ENCODE assay signal across 1 cellular context in the genomic region with DNA sequence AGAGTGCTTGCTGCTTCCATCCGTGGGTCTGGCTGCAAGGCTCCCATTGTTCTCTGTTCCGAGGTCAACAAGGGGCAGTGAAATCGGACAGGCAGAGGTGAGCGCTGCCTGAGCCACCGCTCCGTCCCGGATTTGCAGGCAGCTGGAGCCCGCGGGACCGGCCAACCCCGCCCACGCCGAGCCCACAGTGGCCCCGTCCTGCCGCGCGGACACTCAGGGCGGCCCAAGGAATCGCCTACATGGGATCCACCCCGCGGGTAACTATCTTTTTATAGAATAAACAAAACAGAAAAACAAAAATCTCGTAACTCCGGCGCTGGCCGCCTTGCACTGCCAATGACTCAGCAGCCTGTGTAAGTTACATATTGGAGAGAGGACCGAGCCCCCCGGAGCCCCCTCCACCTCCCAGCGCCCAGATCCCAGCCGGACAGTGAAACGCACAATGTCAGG.
TF ChIP-seq lines count a peak whose summit lies in the region.

No MANE protein-coding gene starts in this region.

TF ChIP-seq in HepG2, 621 proteins besides CTCF, POLR2A, EP300 and RAD21 (continued from another document and continues in another):
- TF ChIP-seq, protein P1, sequence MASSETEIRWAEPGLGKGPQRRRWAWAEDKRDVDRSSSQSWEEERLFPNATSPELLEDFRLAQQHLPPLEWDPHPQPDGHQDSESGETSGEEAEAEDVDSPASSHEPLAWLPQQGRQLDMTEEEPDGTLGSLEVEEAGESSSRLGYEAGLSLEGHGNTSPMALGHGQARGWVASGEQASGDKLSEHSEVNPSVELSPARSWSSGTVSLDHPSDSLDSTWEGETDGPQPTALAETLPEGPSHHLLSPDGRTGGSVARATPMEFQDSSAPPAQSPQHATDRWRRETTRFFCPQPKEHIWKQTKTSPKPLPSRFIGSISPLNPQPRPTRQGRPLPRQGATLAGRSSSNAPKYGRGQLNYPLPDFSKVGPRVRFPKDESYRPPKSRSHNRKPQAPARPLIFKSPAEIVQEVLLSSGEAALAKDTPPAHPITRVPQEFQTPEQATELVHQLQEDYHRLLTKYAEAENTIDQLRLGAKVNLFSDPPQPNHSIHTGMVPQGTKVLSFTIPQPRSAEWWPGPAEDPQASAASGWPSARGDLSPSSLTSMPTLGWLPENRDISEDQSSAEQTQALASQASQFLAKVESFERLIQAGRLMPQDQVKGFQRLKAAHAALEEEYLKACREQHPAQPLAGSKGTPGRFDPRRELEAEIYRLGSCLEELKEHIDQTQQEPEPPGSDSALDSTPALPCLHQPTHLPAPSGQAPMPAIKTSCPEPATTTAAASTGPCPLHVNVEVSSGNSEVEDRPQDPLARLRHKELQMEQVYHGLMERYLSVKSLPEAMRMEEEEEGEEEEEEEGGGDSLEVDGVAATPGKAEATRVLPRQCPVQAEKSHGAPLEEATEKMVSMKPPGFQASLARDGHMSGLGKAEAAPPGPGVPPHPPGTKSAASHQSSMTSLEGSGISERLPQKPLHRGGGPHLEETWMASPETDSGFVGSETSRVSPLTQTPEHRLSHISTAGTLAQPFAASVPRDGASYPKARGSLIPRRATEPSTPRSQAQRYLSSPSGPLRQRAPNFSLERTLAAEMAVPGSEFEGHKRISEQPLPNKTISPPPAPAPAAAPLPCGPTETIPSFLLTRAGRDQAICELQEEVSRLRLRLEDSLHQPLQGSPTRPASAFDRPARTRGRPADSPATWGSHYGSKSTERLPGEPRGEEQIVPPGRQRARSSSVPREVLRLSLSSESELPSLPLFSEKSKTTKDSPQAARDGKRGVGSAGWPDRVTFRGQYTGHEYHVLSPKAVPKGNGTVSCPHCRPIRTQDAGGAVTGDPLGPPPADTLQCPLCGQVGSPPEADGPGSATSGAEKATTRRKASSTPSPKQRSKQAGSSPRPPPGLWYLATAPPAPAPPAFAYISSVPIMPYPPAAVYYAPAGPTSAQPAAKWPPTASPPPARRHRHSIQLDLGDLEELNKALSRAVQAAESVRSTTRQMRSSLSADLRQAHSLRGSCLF (CRISPR knock-in tag; IDR thresholded peaks at IDR 0.05; ENCODE audit: borderline replicate concordance), result no peak
- 0 out of 2 replicates have a peak, but pooled peaks have one; percentile 8 for TF ChIP-seq BHLHE40 (IDR thresholded peaks at IDR 0.05; ENCODE audit: low read length)
- TF ChIP-seq ZNF343 (CRISPR knock-in tag; IDR thresholded peaks at IDR 0.05), result no peak
- TF ChIP-seq NFIB (CRISPR knock-in tag; IDR thresholded peaks at IDR 0.05; ENCODE audit: borderline replicate concordance), result no peak
- no peak for TF ChIP-seq SP5 (CRISPR knock-in tag; IDR thresholded peaks at IDR 0.05; ENCODE audit: borderline replicate concordance, low read depth)
- TF ChIP-seq, protein P2, sequence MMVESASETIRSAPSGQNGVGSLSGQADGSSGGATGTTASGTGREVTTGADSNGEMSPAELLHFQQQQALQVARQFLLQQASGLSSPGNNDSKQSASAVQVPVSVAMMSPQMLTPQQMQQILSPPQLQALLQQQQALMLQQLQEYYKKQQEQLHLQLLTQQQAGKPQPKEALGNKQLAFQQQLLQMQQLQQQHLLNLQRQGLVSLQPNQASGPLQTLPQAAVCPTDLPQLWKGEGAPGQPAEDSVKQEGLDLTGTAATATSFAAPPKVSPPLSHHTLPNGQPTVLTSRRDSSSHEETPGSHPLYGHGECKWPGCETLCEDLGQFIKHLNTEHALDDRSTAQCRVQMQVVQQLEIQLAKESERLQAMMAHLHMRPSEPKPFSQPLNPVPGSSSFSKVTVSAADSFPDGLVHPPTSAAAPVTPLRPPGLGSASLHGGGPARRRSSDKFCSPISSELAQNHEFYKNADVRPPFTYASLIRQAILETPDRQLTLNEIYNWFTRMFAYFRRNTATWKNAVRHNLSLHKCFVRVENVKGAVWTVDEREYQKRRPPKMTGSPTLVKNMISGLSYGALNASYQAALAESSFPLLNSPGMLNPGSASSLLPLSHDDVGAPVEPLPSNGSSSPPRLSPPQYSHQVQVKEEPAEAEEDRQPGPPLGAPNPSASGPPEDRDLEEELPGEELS (CRISPR knock-in tag; IDR thresholded peaks at IDR 0.05), result no peak
- TF ChIP-seq, protein P3, sequence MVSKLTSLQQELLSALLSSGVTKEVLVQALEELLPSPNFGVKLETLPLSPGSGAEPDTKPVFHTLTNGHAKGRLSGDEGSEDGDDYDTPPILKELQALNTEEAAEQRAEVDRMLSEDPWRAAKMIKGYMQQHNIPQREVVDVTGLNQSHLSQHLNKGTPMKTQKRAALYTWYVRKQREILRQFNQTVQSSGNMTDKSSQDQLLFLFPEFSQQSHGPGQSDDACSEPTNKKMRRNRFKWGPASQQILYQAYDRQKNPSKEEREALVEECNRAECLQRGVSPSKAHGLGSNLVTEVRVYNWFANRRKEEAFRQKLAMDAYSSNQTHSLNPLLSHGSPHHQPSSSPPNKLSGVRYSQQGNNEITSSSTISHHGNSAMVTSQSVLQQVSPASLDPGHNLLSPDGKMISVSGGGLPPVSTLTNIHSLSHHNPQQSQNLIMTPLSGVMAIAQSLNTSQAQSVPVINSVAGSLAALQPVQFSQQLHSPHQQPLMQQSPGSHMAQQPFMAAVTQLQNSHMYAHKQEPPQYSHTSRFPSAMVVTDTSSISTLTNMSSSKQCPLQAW (CRISPR knock-in tag; IDR thresholded peaks at IDR 0.05), result no peak
- peak; percentile 36; the same call in 1 of the 2 replicates for TF ChIP-seq ZNF776 (CRISPR knock-in tag; IDR thresholded peaks at IDR 0.05)
- TF ChIP-seq POGZ (CRISPR knock-in tag; IDR thresholded peaks at IDR 0.05), result 0 out of 2 replicates have a peak, but pooled peaks have one; percentile 25
- no peak for TF ChIP-seq KDM6A (CRISPR knock-in tag; IDR thresholded peaks at IDR 0.05; ENCODE audit: low read depth)
- no peak for TF ChIP-seq ZNF891 (CRISPR knock-in tag; IDR thresholded peaks at IDR 0.05)
- no peak for TF ChIP-seq TEAD3 (CRISPR knock-in tag; optimal IDR thresholded peaks at IDR 0.05; ENCODE audit: borderline replicate concordance)
- TF ChIP-seq FOXA1 (IDR thresholded peaks at IDR 0.05), result no peak
- TF ChIP-seq FOXA1 (CRISPR knock-in tag; IDR thresholded peaks at IDR 0.05), result peak; percentile 76
- no peak for TF ChIP-seq RBM22 (optimal IDR thresholded peaks at IDR 0.05; ENCODE audit: low read length)
- no peak for TF ChIP-seq ZNF264 (CRISPR knock-in tag; IDR thresholded peaks at IDR 0.05)
- TF ChIP-seq MAZ (IDR thresholded peaks at IDR 0.05; ENCODE audit: borderline replicate concordance, low read depth, low read length), result no peak
- TF ChIP-seq MAZ (CRISPR knock-in tag; IDR thresholded peaks at IDR 0.05; ENCODE audit: low read depth), result 0 out of 2 replicates have a peak, but pooled peaks have one; percentile 0
- TF ChIP-seq, protein P4, sequence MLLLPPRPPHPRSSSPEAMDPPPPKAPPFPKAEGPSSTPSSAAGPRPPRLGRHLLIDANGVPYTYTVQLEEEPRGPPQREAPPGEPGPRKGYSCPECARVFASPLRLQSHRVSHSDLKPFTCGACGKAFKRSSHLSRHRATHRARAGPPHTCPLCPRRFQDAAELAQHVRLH (CRISPR knock-in tag; IDR thresholded peaks at IDR 0.05; ENCODE audit: borderline replicate concordance, low read depth), result no peak
- TF ChIP-seq ZNF451 (CRISPR knock-in tag; IDR thresholded peaks at IDR 0.05), result no peak
- TF ChIP-seq ARID2 (CRISPR knock-in tag; IDR thresholded peaks at IDR 0.05; ENCODE audit: borderline replicate concordance), result no peak
- TF ChIP-seq, protein P5, sequence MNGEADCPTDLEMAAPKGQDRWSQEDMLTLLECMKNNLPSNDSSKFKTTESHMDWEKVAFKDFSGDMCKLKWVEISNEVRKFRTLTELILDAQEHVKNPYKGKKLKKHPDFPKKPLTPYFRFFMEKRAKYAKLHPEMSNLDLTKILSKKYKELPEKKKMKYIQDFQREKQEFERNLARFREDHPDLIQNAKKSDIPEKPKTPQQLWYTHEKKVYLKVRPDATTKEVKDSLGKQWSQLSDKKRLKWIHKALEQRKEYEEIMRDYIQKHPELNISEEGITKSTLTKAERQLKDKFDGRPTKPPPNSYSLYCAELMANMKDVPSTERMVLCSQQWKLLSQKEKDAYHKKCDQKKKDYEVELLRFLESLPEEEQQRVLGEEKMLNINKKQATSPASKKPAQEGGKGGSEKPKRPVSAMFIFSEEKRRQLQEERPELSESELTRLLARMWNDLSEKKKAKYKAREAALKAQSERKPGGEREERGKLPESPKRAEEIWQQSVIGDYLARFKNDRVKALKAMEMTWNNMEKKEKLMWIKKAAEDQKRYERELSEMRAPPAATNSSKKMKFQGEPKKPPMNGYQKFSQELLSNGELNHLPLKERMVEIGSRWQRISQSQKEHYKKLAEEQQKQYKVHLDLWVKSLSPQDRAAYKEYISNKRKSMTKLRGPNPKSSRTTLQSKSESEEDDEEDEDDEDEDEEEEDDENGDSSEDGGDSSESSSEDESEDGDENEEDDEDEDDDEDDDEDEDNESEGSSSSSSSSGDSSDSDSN (CRISPR knock-in tag; IDR thresholded peaks at IDR 0.05), result peak; percentile 57; the same call in 1 of the 2 replicates
- no peak for TF ChIP-seq ZFYVE20 (CRISPR knock-in tag; IDR thresholded peaks at IDR 0.05; ENCODE audit: borderline replicate concordance, low read depth)
- TF ChIP-seq RBAK (CRISPR knock-in tag; IDR thresholded peaks at IDR 0.05), result no peak
- no peak for TF ChIP-seq GATAD1 (CRISPR knock-in tag; IDR thresholded peaks at IDR 0.05)
- TF ChIP-seq ZFP82 (CRISPR knock-in tag; IDR thresholded peaks at IDR 0.05; ENCODE audit: borderline replicate concordance), result no peak
- TF ChIP-seq, protein P6, sequence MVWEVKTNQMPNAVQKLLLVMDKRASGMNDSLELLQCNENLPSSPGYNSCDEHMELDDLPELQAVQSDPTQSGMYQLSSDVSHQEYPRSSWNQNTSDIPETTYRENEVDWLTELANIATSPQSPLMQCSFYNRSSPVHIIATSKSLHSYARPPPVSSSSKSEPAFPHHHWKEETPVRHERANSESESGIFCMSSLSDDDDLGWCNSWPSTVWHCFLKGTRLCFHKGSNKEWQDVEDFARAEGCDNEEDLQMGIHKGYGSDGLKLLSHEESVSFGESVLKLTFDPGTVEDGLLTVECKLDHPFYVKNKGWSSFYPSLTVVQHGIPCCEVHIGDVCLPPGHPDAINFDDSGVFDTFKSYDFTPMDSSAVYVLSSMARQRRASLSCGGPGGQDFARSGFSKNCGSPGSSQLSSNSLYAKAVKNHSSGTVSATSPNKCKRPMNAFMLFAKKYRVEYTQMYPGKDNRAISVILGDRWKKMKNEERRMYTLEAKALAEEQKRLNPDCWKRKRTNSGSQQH (CRISPR knock-in tag; IDR thresholded peaks at IDR 0.05; ENCODE audit: low read depth), result no peak
- TF ChIP-seq SOX5 (CRISPR knock-in tag; IDR thresholded peaks at IDR 0.05; ENCODE audit: borderline replicate concordance), result no peak; the same call in 1 of the 2 replicates
- no peak for TF ChIP-seq ZNF138 (CRISPR knock-in tag; IDR thresholded peaks at IDR 0.05; ENCODE audit: low read depth)
- TF ChIP-seq, protein P7, sequence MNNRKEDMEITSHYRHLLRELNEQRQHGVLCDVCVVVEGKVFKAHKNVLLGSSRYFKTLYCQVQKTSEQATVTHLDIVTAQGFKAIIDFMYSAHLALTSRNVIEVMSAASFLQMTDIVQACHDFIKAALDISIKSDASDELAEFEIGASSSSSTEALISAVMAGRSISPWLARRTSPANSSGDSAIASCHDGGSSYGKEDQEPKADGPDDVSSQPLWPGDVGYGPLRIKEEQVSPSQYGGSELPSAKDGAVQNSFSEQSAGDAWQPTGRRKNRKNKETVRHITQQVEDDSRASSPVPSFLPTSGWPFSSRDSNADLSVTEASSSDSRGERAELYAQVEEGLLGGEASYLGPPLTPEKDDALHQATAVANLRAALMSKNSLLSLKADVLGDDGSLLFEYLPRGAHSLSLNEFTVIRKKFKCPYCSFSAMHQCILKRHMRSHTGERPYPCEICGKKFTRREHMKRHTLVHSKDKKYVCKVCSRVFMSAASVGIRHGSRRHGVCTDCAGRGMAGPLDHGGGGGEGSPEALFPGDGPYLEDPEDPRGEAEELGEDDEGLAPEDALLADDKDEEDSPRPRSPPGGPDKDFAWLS (CRISPR knock-in tag; IDR thresholded peaks at IDR 0.05; ENCODE audit: borderline replicate concordance), result no peak
- TF ChIP-seq, protein P8, sequence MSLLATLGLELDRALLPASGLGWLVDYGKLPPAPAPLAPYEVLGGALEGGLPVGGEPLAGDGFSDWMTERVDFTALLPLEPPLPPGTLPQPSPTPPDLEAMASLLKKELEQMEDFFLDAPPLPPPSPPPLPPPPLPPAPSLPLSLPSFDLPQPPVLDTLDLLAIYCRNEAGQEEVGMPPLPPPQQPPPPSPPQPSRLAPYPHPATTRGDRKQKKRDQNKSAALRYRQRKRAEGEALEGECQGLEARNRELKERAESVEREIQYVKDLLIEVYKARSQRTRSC (CRISPR knock-in tag; IDR thresholded peaks at IDR 0.05; ENCODE audit: low read depth), result no peak
- no peak for TF ChIP-seq ZNF761 (CRISPR knock-in tag; conservative IDR thresholded peaks at IDR 0.05)
- TF ChIP-seq ZNF17 (CRISPR knock-in tag; IDR thresholded peaks at IDR 0.05), result no peak
- no peak for TF ChIP-seq HES4 (CRISPR knock-in tag; IDR thresholded peaks at IDR 0.05; ENCODE audit: borderline replicate concordance)
- TF ChIP-seq, protein P9, sequence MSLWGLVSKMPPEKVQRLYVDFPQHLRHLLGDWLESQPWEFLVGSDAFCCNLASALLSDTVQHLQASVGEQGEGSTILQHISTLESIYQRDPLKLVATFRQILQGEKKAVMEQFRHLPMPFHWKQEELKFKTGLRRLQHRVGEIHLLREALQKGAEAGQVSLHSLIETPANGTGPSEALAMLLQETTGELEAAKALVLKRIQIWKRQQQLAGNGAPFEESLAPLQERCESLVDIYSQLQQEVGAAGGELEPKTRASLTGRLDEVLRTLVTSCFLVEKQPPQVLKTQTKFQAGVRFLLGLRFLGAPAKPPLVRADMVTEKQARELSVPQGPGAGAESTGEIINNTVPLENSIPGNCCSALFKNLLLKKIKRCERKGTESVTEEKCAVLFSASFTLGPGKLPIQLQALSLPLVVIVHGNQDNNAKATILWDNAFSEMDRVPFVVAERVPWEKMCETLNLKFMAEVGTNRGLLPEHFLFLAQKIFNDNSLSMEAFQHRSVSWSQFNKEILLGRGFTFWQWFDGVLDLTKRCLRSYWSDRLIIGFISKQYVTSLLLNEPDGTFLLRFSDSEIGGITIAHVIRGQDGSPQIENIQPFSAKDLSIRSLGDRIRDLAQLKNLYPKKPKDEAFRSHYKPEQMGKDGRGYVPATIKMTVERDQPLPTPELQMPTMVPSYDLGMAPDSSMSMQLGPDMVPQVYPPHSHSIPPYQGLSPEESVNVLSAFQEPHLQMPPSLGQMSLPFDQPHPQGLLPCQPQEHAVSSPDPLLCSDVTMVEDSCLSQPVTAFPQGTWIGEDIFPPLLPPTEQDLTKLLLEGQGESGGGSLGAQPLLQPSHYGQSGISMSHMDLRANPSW (CRISPR knock-in tag; IDR thresholded peaks at IDR 0.05; ENCODE audit: borderline replicate concordance), result no peak
- TF ChIP-seq REPIN1 (CRISPR knock-in tag; IDR thresholded peaks at IDR 0.05; ENCODE audit: borderline replicate concordance, low read depth), result no peak
- TF ChIP-seq SIN3A (IDR thresholded peaks at IDR 0.05; ENCODE audit: borderline replicate concordance, low read depth, low read length), result peak; percentile 58; the same call in 1 of the 2 replicates
